In genomic region chr5:151106073-151106472, GRCh38 we compare ENCODE assay signal across 2 cellular contexts.
TF ChIP-seq lines count a peak whose summit lies in the region.

No MANE protein-coding gene starts in this region.

TF ChIP-seq in liver, 16 proteins besides CTCF, POLR2A, EP300 and RAD21:
- TF ChIP-seq RXRA (IDR thresholded peaks at IDR 0.05) (no peak), YY1 (IDR thresholded peaks at IDR 0.05) (no peak), REST (IDR thresholded peaks at IDR 0.05) (no peak), NR2F2 (IDR thresholded peaks at IDR 0.05) (no peak), HNF4G (IDR thresholded peaks at IDR 0.05) (no peak), FOXA1 (IDR thresholded peaks at IDR 0.05) (no peak), HNF4A (conservative IDR thresholded peaks at IDR 0.05) (no peak), EGR1 (IDR thresholded peaks at IDR 0.05; ENCODE audit: low read depth in 2 of 2) (no peak), FOXA2 (IDR thresholded peaks at IDR 0.05) (no peak)
- TF ChIP-seq, protein P1, sequence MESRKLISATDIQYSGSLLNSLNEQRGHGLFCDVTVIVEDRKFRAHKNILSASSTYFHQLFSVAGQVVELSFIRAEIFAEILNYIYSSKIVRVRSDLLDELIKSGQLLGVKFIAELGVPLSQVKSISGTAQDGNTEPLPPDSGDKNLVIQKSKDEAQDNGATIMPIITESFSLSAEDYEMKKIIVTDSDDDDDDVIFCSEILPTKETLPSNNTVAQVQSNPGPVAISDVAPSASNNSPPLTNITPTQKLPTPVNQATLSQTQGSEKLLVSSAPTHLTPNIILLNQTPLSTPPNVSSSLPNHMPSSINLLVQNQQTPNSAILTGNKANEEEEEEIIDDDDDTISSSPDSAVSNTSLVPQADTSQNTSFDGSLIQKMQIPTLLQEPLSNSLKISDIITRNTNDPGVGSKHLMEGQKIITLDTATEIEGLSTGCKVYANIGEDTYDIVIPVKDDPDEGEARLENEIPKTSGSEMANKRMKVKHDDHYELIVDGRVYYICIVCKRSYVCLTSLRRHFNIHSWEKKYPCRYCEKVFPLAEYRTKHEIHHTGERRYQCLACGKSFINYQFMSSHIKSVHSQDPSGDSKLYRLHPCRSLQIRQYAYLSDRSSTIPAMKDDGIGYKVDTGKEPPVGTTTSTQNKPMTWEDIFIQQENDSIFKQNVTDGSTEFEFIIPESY (IDR thresholded peaks at IDR 0.05): no peak
- TF ChIP-seq, protein P2, sequence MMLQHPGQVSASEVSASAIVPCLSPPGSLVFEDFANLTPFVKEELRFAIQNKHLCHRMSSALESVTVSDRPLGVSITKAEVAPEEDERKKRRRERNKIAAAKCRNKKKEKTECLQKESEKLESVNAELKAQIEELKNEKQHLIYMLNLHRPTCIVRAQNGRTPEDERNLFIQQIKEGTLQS (IDR thresholded peaks at IDR 0.05): no peak

TF ChIP-seq in HepG2, 621 proteins besides CTCF, POLR2A, EP300 and RAD21:
- TF ChIP-seq, protein P3, sequence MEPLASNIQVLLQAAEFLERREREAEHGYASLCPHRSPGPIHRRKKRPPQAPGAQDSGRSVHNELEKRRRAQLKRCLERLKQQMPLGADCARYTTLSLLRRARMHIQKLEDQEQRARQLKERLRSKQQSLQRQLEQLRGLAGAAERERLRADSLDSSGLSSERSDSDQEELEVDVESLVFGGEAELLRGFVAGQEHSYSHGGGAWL (CRISPR knock-in tag; IDR thresholded peaks at IDR 0.05): no peak
- TF ChIP-seq PHF5A (CRISPR knock-in tag; IDR thresholded peaks at IDR 0.05; ENCODE audit: low read depth, unreplicated experiment) (no peak), FOXK2 (IDR thresholded peaks at IDR 0.05) (no peak), RFX1 (IDR thresholded peaks at IDR 0.05) (no peak)
- TF ChIP-seq, protein P4, sequence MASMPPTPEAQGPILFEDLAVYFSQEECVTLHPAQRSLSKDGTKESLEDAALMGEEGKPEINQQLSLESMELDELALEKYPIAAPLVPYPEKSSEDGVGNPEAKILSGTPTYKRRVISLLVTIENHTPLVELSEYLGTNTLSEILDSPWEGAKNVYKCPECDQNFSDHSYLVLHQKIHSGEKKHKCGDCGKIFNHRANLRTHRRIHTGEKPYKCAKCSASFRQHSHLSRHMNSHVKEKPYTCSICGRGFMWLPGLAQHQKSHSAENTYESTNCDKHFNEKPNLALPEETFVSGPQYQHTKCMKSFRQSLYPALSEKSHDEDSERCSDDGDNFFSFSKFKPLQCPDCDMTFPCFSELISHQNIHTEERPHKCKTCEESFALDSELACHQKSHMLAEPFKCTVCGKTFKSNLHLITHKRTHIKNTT (CRISPR knock-in tag; IDR thresholded peaks at IDR 0.05): no peak
